Comparison of ENCODE assay signal across 12 cellular contexts in the genomic region with DNA sequence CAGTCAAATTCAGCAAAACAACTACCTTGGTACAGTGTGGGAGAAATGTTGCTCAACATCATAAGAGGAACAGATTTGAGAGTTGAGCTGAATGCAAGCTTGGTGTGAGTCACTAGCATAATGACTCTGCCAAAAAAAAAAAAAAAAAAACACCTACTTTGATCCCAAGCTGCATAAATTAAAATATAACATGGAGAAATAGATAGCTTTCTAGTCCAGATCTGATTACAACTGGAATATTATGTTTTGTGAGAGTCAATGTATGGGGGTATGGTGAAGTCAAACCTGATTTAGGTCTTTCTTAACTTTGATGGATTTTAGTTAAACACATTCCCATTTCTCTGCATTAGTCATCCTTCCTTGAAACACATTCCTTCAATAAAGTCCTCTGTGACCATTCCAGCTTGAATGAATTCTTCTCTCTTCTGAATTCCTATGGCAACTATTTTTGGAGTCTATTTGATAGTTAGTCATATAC.
DNase-seq lines count a peak whose midpoint lies in the region; ATAC-seq and TF ChIP-seq lines count a peak whose summit lies in the region.
"Had no signal": no experiment of that assay in that cellular context is flagged by ENCODE, and none has a peak within 500 bp of the region (broad histone marks: within the 10 kb centered on the region; RNA-seq: fewer than 3 reads in every experiment).

No MANE protein-coding gene starts in this region.

- POLR2A ChIA-PET in PC-9 (lab: Charles Lee; ENCODE audit: unreplicated experiment) = no interaction called here

- H3K9me2 ChIP-seq in PC-9 (ENCODE audit: insufficient read depth) = no peaks in the 10 kb centered on the region

- DNase-seq in ELR (ENCODE audit: low read depth) (peak; percentile 93), PC-9 (peak in 1 of 2 experiments; percentile 74), epithelial cell of prostate (ENCODE audit: low read depth, low spot score) (peak; percentile 57), pulmonary artery endothelial cell (ENCODE audit: low read depth, low spot score) (peak; percentile 24), NCI-H345 (lab: John Stamatoyannopoulos, UW) (no peak), HK-2 (ENCODE audit: unreplicated experiment) (no peak)
- DNase-seq: activated CD4-positive, alpha-beta T cell treated with anti-CD3 and anti-CD28 coated beads, Interleukin-2, amount 50 U/mL, for 1 hour; GDM1; nephron progenitor cell had no signal

- peaks cover 15% of the 10 kb centered on the region for H3F3A ChIP-seq in PC-9 (ENCODE audit: insufficient read depth, low read depth)

- CTCF ChIA-PET in PC-9 (lab: Charles Lee) = no interaction called here

- no peaks in the 10 kb centered on the region for H3K27me3 ChIP-seq in PC-9 (ENCODE audit: insufficient read depth, low read depth)
- H3K27me3 ChIP-seq: ascending aorta had no signal

- no peaks in the 10 kb centered on the region for H4K20me1 ChIP-seq in PC-9 (ENCODE audit: insufficient read depth)

- BruUV-seq in PC-9 (replicated peaks; lab: Mats Ljungman, UMichigan) = no TSS peak

- no peak overlapping the region for H2AFZ ChIP-seq in PC-9

- H3K4me2 ChIP-seq in PC-9 = peak overlapping the region; percentile 40; the same call in 1 of the 2 replicates

- no peaks in the 10 kb centered on the region for H3K36me3 ChIP-seq in PC-9 (ENCODE audit: low read depth)
- H3K36me3 ChIP-seq: ascending aorta had no signal

- no peaks in the 10 kb centered on the region; the same call in 1 of the 2 replicates for H3K9me3 ChIP-seq in PC-9 (ENCODE audit: insufficient read depth, low read depth)
- H3K9me3 ChIP-seq: ascending aorta had no signal

- H3K4me3 ChIP-seq in PC-9 = no peak overlapping the region
- H3K4me3 ChIP-seq: ascending aorta had no signal

- ATAC-seq in HG03442 (IDR thresholded peaks at IDR 0.05; ENCODE audit: unreplicated experiment) = no peak
- ATAC-seq in HG03571 (IDR thresholded peaks at IDR 0.05; ENCODE audit: unreplicated experiment) = no peak

- H3K27ac ChIP-seq in PC-9 (peak overlapping the region; percentile 83), epithelial cell of prostate (peak overlapping the region; percentile 56)

- no peaks in the 10 kb centered on the region for H3K79me2 ChIP-seq in PC-9 (ENCODE audit: low read depth)

- peaks cover 40% of the 10 kb centered on the region for H3K4me1 ChIP-seq in PC-9 (replicated peaks; ENCODE audit: insufficient read depth)

- no peak for TF ChIP-seq CTCF in PC-9 (conservative IDR thresholded peaks at IDR 0.05)

- intact Hi-C loops in PC-9 (cut with micrococcal nuclease; ENCODE audit: unreplicated experiment) = no loop called here

Comparison
In these comparisons a context has a peak if more than half of its experiments do, and no peak if none do; other contexts are left out.
1. DNase-seq: peak in ELR (single experiment), epithelial cell of prostate (single experiment) and pulmonary artery endothelial cell (single experiment); none in NCI-H345 (single experiment) and HK-2 (single experiment).